8 cellular contexts compared by ENCODE assay signal in the genomic region with DNA sequence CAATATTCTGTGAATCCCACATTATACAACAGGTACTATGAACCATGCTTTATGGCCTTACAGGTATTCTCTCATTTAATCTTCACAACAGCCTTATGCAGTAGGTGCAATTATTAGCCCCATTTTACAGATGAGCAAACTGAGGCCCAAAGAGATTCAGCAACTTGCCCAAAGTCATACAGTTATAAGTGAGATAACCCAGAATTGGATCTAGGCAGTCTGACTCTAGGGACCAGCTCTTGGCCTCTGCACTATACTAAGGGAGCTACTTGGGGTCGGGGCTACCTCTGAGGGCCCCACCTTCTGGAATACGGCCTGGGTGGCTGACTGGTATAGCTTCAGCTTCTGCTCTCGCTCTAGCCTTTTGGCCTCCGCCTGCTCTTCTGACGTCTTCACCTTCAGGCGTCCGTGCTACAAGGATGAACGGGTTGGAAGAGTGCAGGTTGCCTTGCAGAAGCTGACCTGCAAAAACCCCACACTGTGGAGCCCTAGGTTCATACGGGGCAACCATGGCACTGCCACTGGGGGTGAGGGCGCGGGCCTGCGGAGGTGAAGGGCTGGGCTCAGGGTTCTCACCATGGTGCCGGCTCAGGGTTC. TPM values are rescaled to one million over a fixed set of nuclear protein-coding genes. Genes with fewer than 3 reads are reported as not detected.
DNase-seq lines count a peak whose midpoint lies in the region; ATAC-seq and TF ChIP-seq lines count a peak whose summit lies in the region.

No MANE protein-coding gene starts in this region.

- H3K9me3 ChIP-seq in CD8-positive, alpha-beta T cell (ENCODE audit: low read length) = no peaks in the 10 kb centered on the region
- no peaks in the 10 kb centered on the region for H3K9me3 ChIP-seq in KOPT-K1 (ENCODE audit: insufficient read depth, low read length, poor library complexity, severe bottlenecking)
- no peaks in the 10 kb centered on the region for H3K9me3 ChIP-seq in muscle layer of duodenum (ENCODE audit: control insufficient read depth in 1 of 2, low read length in 2 of 2)

- H3K27ac Mint-ChIP-seq in CD8-positive, alpha-beta T cell = peak overlapping the region; percentile 98

- H3K4me1 ChIP-seq in CD8-positive, alpha-beta T cell (ENCODE audit: insufficient read depth, low read length) = peaks cover 31% of the 10 kb centered on the region
- H3K4me1 ChIP-seq in muscle layer of duodenum (ENCODE audit: control insufficient read depth in 1 of 2, insufficient read depth in 2 of 2, low read length in 2 of 2) = peaks cover 4 to 10% of the 10 kb centered on the region in 2 donors

- peak overlapping the region; percentile 91 for H3K4me3 Mint-ChIP-seq in CD8-positive, alpha-beta T cell

- peaks cover 14% of the 10 kb centered on the region for H3K36me3 ChIP-seq in CD8-positive, alpha-beta T cell (ENCODE audit: insufficient read depth, low read length)
- H3K36me3 ChIP-seq in KOPT-K1 (ENCODE audit: insufficient read depth, low read length) = peaks cover 21% of the 10 kb centered on the region; the same call in 1 of the 2 replicates
- H3K36me3 ChIP-seq in muscle layer of duodenum (ENCODE audit: control insufficient read depth in 1 of 2, insufficient read depth in 2 of 2, low read length in 2 of 2) = peaks cover 28% of the 10 kb centered on the region in 2 donors

- H3K4me1 Mint-ChIP-seq in CD8-positive, alpha-beta T cell (ENCODE audit: low read depth) = peaks cover 36% of the 10 kb centered on the region

- no peaks in the 10 kb centered on the region for H3K27me3 Mint-ChIP-seq in CD8-positive, alpha-beta T cell (ENCODE audit: low read depth)

- H3K9me3 Mint-ChIP-seq in CD8-positive, alpha-beta T cell = no peaks in the 10 kb centered on the region

- intact Hi-C loops in CD8-positive, alpha-beta T cell (cut with DNase I, micrococcal nuclease) = loop anchor here (1.0 to 10.0 kb wide), 16 partner anchors 27 to 716 kb away; partner anchors contain the start of genes DCAF11 (in 2 of the 2), GMPR2 (in 2 of the 2), NEDD8 (in 2 of the 2) and NRL (in 2 of the 2)

- no peak for DNase-seq in CD8-positive, alpha-beta T cell
- DNase-seq in caudate nucleus (lab: John Stamatoyannopoulos, UW) = peak in 1 of 61 donors; percentile 36
- DNase-seq in LoVo (ENCODE audit: low spot score) = no peak

- H3K4me3 ChIP-seq in CD8-positive, alpha-beta T cell (ENCODE audit: low read depth, low read length) = peak overlapping the region; percentile 81
- H3K4me3 ChIP-seq in muscle layer of duodenum (ENCODE audit: low read depth in 1 of 2, low read length in 2 of 2) = peak overlapping the region; percentile 80 to 82

- H3K27ac ChIP-seq in CD8-positive, alpha-beta T cell (ENCODE audit: low read depth, low read length) = peak overlapping the region; percentile 93
- H3K27ac ChIP-seq in KOPT-K1 (ENCODE audit: low read depth, low read length, poor library complexity, severe bottlenecking) = peak overlapping the region; percentile 77
- H3K27ac ChIP-seq in caudate nucleus (ENCODE audit: low read depth, low read length) = peak overlapping the region; percentile 96
- H3K27ac ChIP-seq in muscle layer of duodenum (ENCODE audit: low read length) = peak overlapping the region; percentile 92

- CTCF ChIA-PET in CD8-positive, alpha-beta T cell (lab: Charles Lee) = interaction anchor here (0.7 to 6.2 kb wide), 9 partner anchors 26 to 160 kb away, joined by 3 to 36 read pairs (median 8); partner anchors contain the start of genes CBLN3, CIDEB, KHNYN and LTB4R2

- no peak for TF ChIP-seq CTCF in CD8-positive, alpha-beta T cell (IDR thresholded peaks at IDR 0.05)

- H3K27me3 ChIP-seq in CD8-positive, alpha-beta T cell (ENCODE audit: insufficient read depth, low read length) = no peaks in the 10 kb centered on the region
- no peaks in the 10 kb centered on the region for H3K27me3 ChIP-seq in muscle layer of duodenum (ENCODE audit: low read depth, low read length)

- POLR2A ChIA-PET in CD8-positive, alpha-beta T cell (lab: Charles Lee) = interaction anchor here (0.5 to 3.6 kb wide), 17 partner anchors 12 to 190 kb away, joined by 3 to 53 read pairs (median 4); partner anchors contain the start of genes CBLN3, CHMP4A, DHRS1 and IPO4

- peaks cover 41% of the 10 kb centered on the region for H3K36me3 Mint-ChIP-seq in CD8-positive, alpha-beta T cell

- ATAC-seq in CD8-positive, alpha-beta T cell = no peak
- ATAC-seq in GM18861 (IDR thresholded peaks at IDR 0.05; ENCODE audit: unreplicated experiment) (no peak), GM21381 (IDR thresholded peaks at IDR 0.05; ENCODE audit: unreplicated experiment) (no peak), HG02571 (IDR thresholded peaks at IDR 0.05; ENCODE audit: unreplicated experiment) (no peak)

RNA-seq across cellular contexts. Expression of gene RABGGTA, which starts 0.8 kb away (rescaled TPM):
- total RNA-seq in CD8-positive, alpha-beta T cell = 10 to 100 TPM; 59.1 to 65.9 TPM

RNA-seq across cellular contexts. Expression of gene TGM1, which starts 7.7 kb away (rescaled TPM):
- total RNA-seq in CD8-positive, alpha-beta T cell = 1 to 10 TPM; 3.6 to 3.8 TPM

RNA-seq across cellular contexts. Expression of gene TINF2, which starts 28.2 kb away (rescaled TPM):
- 100 to 1,000 TPM; 174 to 177 TPM for total RNA-seq in CD8-positive, alpha-beta T cell

RNA-seq across cellular contexts. Expression of gene DHRS1, which starts 28.9 kb away (rescaled TPM):
- total RNA-seq in CD8-positive, alpha-beta T cell = 10 to 100 TPM; 24.3 to 28.5 TPM

RNA-seq across cellular contexts. Expression of gene NOP9, which starts 29.0 kb away (rescaled TPM):
- total RNA-seq in CD8-positive, alpha-beta T cell = 10 to 100 TPM; 35.6 to 35.8 TPM
